Comparison of ENCODE assay signal across 8 cellular contexts in genomic region chr12:11650697-11651281, GRCh38. TPM values are rescaled to one million over a fixed set of nuclear protein-coding genes. Genes with fewer than 3 reads are reported as not detected.
A peak's percentile ranks its signal among the peaks of the same experiment; 100 is the strongest.
DNase-seq lines count a peak whose midpoint lies in the region; ATAC-seq and TF ChIP-seq lines count a peak whose summit lies in the region.

No MANE protein-coding gene starts in this region.

- intact Hi-C loops in posterior vena cava (cut with DNase I): loop anchor here (5.0 to 10.0 kb wide), 3 partner anchors 102 to 237 kb away; no protein-coding TSS in a partner anchor

- no peaks in the 10 kb centered on the region for H3K27me3 Mint-ChIP-seq in T-helper 17 cell

- no peaks in the 10 kb centered on the region for H3K27me3 ChIP-seq in muscle layer of duodenum (ENCODE audit: low read depth, low read length)

- peak overlapping the region; percentile 96 for H3K27ac Mint-ChIP-seq in T-helper 17 cell

- TF ChIP-seq CTCF in epithelial cell of esophagus (IDR thresholded peaks at IDR 0.05; ENCODE audit: insufficient read depth, low read depth, low read length, missing control alignments): no peak

- peaks cover 4% of the 10 kb centered on the region for H3K36me3 Mint-ChIP-seq in T-helper 17 cell (ENCODE audit: low read depth)

- H3K4me1 Mint-ChIP-seq in T-helper 17 cell: peaks cover 40% of the 10 kb centered on the region

- ATAC-seq in T-helper 17 cell (peak; percentile 20), HG02938 (IDR thresholded peaks at IDR 0.05; ENCODE audit: unreplicated experiment) (no peak), GM18519 (IDR thresholded peaks at IDR 0.05; ENCODE audit: low FRiP score, unreplicated experiment) (no peak)

- H3K4me3 ChIP-seq in epithelial cell of esophagus (ENCODE audit: low read length) (peak overlapping the region; percentile 96), muscle layer of duodenum (ENCODE audit: low read depth in 1 of 2, low read length in 2 of 2) (peak overlapping the region; percentile 68 to 91)

- peaks cover 0 to 4% of the 10 kb centered on the region in 2 donors for H3K36me3 ChIP-seq in muscle layer of duodenum (ENCODE audit: control insufficient read depth in 1 of 2, insufficient read depth in 2 of 2, low read length in 2 of 2)

- in situ Hi-C loops in Caki2 (cut with HindIII; ENCODE audit: low pct_unique_long_range_greater_than_20kb, low sequenced_read_pairs): no loop called here

- no peaks in the 10 kb centered on the region for H3K9me3 ChIP-seq in T-helper 17 cell (ENCODE audit: control insufficient read depth, low read length, poor library complexity, severe bottlenecking)
- H3K9me3 ChIP-seq in muscle layer of duodenum (ENCODE audit: control insufficient read depth in 1 of 2, low read length in 2 of 2): no peaks in the 10 kb centered on the region

- no peak for TF ChIP-seq EP300 in Ishikawa (IDR thresholded peaks at IDR 0.05; ENCODE audit: borderline replicate concordance)

- no peak for TF ChIP-seq RAD21 in Ishikawa (IDR thresholded peaks at IDR 0.05; ENCODE audit: low read depth)

- H3K27ac ChIP-seq in muscle layer of duodenum (ENCODE audit: low read length): peak overlapping the region; percentile 85

- peak; percentile 72 for DNase-seq in Caki2 (ENCODE audit: low read depth)
- no peak for DNase-seq in T-helper 17 cell
- peak; percentile 43 for DNase-seq in epithelial cell of esophagus (ENCODE audit: low read depth)
- DNase-seq in posterior vena cava (ENCODE audit: low spot score): no peak

- H3K4me1 ChIP-seq in muscle layer of duodenum (ENCODE audit: control insufficient read depth in 1 of 2, insufficient read depth in 2 of 2, low read length in 2 of 2): peaks cover 11 to 21% of the 10 kb centered on the region in 2 donors

- peak overlapping the region; percentile 98 for H3K4me3 Mint-ChIP-seq in T-helper 17 cell

TF ChIP-seq in Ishikawa, 13 proteins besides CTCF, POLR2A, EP300 and RAD21:
- peak; percentile 71 for TF ChIP-seq CEBPB (IDR thresholded peaks at IDR 0.05)
- no peak for TF ChIP-seq REST (IDR thresholded peaks at IDR 0.05; ENCODE audit: low read depth)

RNA-seq across cellular contexts. Expression of gene ETV6, which starts 1.3 kb away (rescaled TPM):
- 9.1 and 14.7 TPM in 2 replicates for total RNA-seq in Caki2 (2014; rRNA removed; shearing (Covaris generic); ENCODE audit: low replicate concordance)
- total RNA-seq in T-helper 17 cell: 10 to 100 TPM; 57.3 to 60.6 TPM
- 10 to 100 TPM; 60.3 to 65.7 TPM for total RNA-seq in posterior vena cava

Comparison
In these comparisons a context has a peak if more than half of its experiments do, and no peak if none do; other contexts are left out.
1. DNase-seq: peak in Caki2 (single experiment) and epithelial cell of esophagus (single experiment); none in T-helper 17 cell (0 of 3) and posterior vena cava (single experiment).